Comparison of ENCODE assay signal across 17 cellular contexts in genomic region chr2:223734346-223734745, GRCh38.
DNase-seq lines count a peak whose midpoint lies in the region; ATAC-seq and TF ChIP-seq lines count a peak whose summit lies in the region.
"Had no signal": no experiment of that assay in that cellular context is flagged by ENCODE, and none has a peak within 500 bp of the region (broad histone marks: within the 10 kb centered on the region; RNA-seq: fewer than 3 reads in every experiment).

No MANE protein-coding gene starts in this region.

- H4K20me1 ChIP-seq in IMR-90 (ENCODE audit: insufficient read depth, low read length) = no peaks in the 10 kb centered on the region

- H3K23ac ChIP-seq in IMR-90 (ENCODE audit: low read depth, low read length) = no peak overlapping the region

- no peak for ATAC-seq in IMR-90 (ENCODE audit: low read depth)
- ATAC-seq in omental fat pad (ENCODE audit: low FRiP score) = peak; percentile 14
- ATAC-seq in psoas muscle = no peak
- ATAC-seq: CD8-positive, alpha-beta T cell; HCT116; HepG2 had no signal

- H3K4me2 ChIP-seq in IMR-90 (ENCODE audit: low read depth, low read length) = no peak overlapping the region

- no peak overlapping the region for H2BK120ac ChIP-seq in IMR-90 (ENCODE audit: low read depth, low read length)

- H3K4me1 ChIP-seq in IMR-90 (ENCODE audit: control insufficient read depth, insufficient read depth, low read length) = peaks cover 16% of the 10 kb centered on the region
- no peaks in the 10 kb centered on the region for H3K4me1 ChIP-seq in psoas muscle
- H3K4me1 ChIP-seq: BE2C had no signal

- no peak overlapping the region for H3K14ac ChIP-seq in IMR-90 (replicated peaks; ENCODE audit: low read depth, low read length)

- no peak overlapping the region for H3K4ac ChIP-seq in IMR-90 (ENCODE audit: low read depth, low read length)

- H2AK9ac ChIP-seq in IMR-90 (replicated peaks; ENCODE audit: low read depth, low read length, poor library complexity) = no peak overlapping the region

- no peak overlapping the region for H4K5ac ChIP-seq in IMR-90 (ENCODE audit: low read depth, low read length)

- peak overlapping the region; percentile 26; the same call in 2 of the 3 replicates for H2BK15ac ChIP-seq in IMR-90 (ENCODE audit: low read depth, low read length)

- no peak overlapping the region for H2AK5ac ChIP-seq in IMR-90 (ENCODE audit: low read depth, low read length)

- H3K18ac ChIP-seq in IMR-90 (ENCODE audit: low read depth, low read length) = no peak overlapping the region

- peaks cover 3% of the 10 kb centered on the region; the same call in 1 of the 2 replicates for H3K9me3 ChIP-seq in IMR-90 (ENCODE audit: control insufficient read depth, insufficient read depth, low read length)
- H3K9me3 ChIP-seq in psoas muscle = no peaks in the 10 kb centered on the region
- H3K9me3 ChIP-seq: BE2C had no signal

- no peak overlapping the region for H3K56ac ChIP-seq in IMR-90 (ENCODE audit: extremely low read depth, insufficient read depth, low read length)

- no peak overlapping the region for H3K9ac ChIP-seq in IMR-90 (ENCODE audit: low read depth, low read length)
- H3K9ac ChIP-seq: GM23248 had no signal

- H4K91ac ChIP-seq in IMR-90 (ENCODE audit: insufficient read depth, low read depth, low read length) = no peak overlapping the region

- BruUV-seq in IMR-90 (replicated peaks; lab: Mats Ljungman, UMichigan) = no TSS peak

- H3K27me3 ChIP-seq in IMR-90 (ENCODE audit: control insufficient read depth, insufficient read depth, low read length) (no peaks in the 10 kb centered on the region), psoas muscle (ENCODE audit: insufficient read depth in 3 of 3, low read length in 2 of 3) (no peaks in the 10 kb centered on the region)
- H3K27me3 ChIP-seq: BE2C had no signal

- CTCF ChIA-PET in IMR-90 (lab: Yijun Ruan, JAX) = no interaction called here

- H2BK20ac ChIP-seq in IMR-90 (ENCODE audit: low read depth, low read length) = no peak overlapping the region; the same call in 1 of the 2 replicates

- in situ Hi-C loops in IMR-90 (cut with MboI; ENCODE audit: low sequenced_read_pairs) = no loop called here

- peak; percentile 27 for DNase-seq in IMR-90
- peak; percentile 63 to 66 for DNase-seq in cardiac fibroblast (ENCODE audit: low read depth in 2 of 2)
- peak; percentile 41 for DNase-seq in fibroblast of peridontal ligament (ENCODE audit: extremely low read depth)
- no peak for DNase-seq in omental fat pad (ENCODE audit: low spot score)
- DNase-seq in NCI-H2107 treated with DMSO at 0.1 percent for 48 hours (lab: John Stamatoyannopoulos, UW; ENCODE audit: unreplicated experiment) = no peak
- DNase-seq in Ammon's horn (ENCODE audit: low spot score) = no peak
- no peak for DNase-seq in NOMO-1 treated with DMSO at 0.1 percent for 48 hours (lab: John Stamatoyannopoulos, UW; ENCODE audit: unreplicated experiment)
- no peak for DNase-seq in psoas muscle
- DNase-seq: BE2C; CD8-positive, alpha-beta T cell; COR-L47; DMS153; DMS79 treated with DMSO at 0.1 percent for 48 hours; GDM1; GM23248 had no signal

- TF ChIP-seq POLR2A in IMR-90 (IDR thresholded peaks at IDR 0.05; ENCODE audit: low read depth, low read length) = no peak

- dilution Hi-C loops in IMR-90 (cut with HindIII; ENCODE audit: low sequenced_read_pairs, unreplicated experiment) = no loop called here

- H4K8ac ChIP-seq in IMR-90 (ENCODE audit: low read depth in 2 of 2, low read length in 2 of 2) = no peak overlapping the region

- H3K36me3 ChIP-seq in IMR-90 (ENCODE audit: control insufficient read depth, insufficient read depth, low read length) (no peaks in the 10 kb centered on the region), psoas muscle (ENCODE audit: insufficient read depth in 1 of 2, low read depth in 1 of 2) (no peaks in the 10 kb centered on the region)
- H3K36me3 ChIP-seq: BE2C had no signal

- H3K27ac ChIP-seq in IMR-90 (ENCODE audit: insufficient read depth, low read length) = no peak overlapping the region
- no peak overlapping the region for H3K27ac ChIP-seq in psoas muscle
- H3K27ac ChIP-seq: GM23248 had no signal

- no peak for TF ChIP-seq RAD21 in IMR-90 (IDR thresholded peaks at IDR 0.05; ENCODE audit: low read length)

- no CpG with 5 or more reads among the region's 2 CpGs for WGBS in IMR-90 (ENCODE audit: extremely low coverage in 2 of 2, insufficient read length in 1 of 2), 2 experiments
- WGBS in psoas muscle, 3 donors = 96 to 100% (median 97%) methylated on average over 2 of the region's 2 CpGs

- no peaks in the 10 kb centered on the region for H3K79me1 ChIP-seq in IMR-90 (ENCODE audit: low read depth in 1 of 2, low read length in 2 of 2)

- no peak overlapping the region for H3K4me3 ChIP-seq in IMR-90 (ENCODE audit: insufficient read depth, low read depth, low read length)
- H3K4me3 ChIP-seq in cardiac fibroblast (replicated peaks in 1 of 2; ENCODE audit: low read depth in 2 of 2, low read length in 2 of 2) = no peak overlapping the region
- no peak overlapping the region for H3K4me3 ChIP-seq in psoas muscle
- H3K4me3 ChIP-seq: GM23248 had no signal

- intact Hi-C loops in IMR-90 (cut with micrococcal nuclease) = no loop called here
- intact Hi-C loops in psoas muscle (cut with DNase I) = no loop called here

- no peak overlapping the region for H2BK5ac ChIP-seq in IMR-90 (ENCODE audit: low read depth, low read length, poor library complexity, severe bottlenecking)

- no peaks in the 10 kb centered on the region for H3K9me1 ChIP-seq in IMR-90 (ENCODE audit: insufficient read depth, low read length)

- POLR2A ChIA-PET in IMR-90 (lab: Charles Lee; ENCODE audit: unreplicated experiment) = no interaction called here

- no peak overlapping the region for H2AFZ ChIP-seq in IMR-90 (replicated peaks; ENCODE audit: low read length, poor library complexity)

- TF ChIP-seq CTCF in IMR-90 (conservative IDR thresholded peaks at IDR 0.05; ENCODE audit: low read depth, low read length) (no peak), cardiac fibroblast (IDR thresholded peaks at IDR 0.05; ENCODE audit: low read depth, low read length) (no peak), omental fat pad (IDR thresholded peaks at IDR 0.05) (no peak), psoas muscle (IDR thresholded peaks at IDR 0.05) (no peak)

TF ChIP-seq in IMR-90, 13 proteins besides CTCF, POLR2A, EP300 and RAD21:
- TF ChIP-seq USF2 (IDR thresholded peaks at IDR 0.05; ENCODE audit: low read depth, low read length) (no peak), BHLHE40 (IDR thresholded peaks at IDR 0.05; ENCODE audit: low read depth, low read length) (no peak), CEBPB (IDR thresholded peaks at IDR 0.05; ENCODE audit: low read depth, low read length) (no peak), SMC3 (IDR thresholded peaks at IDR 0.05; ENCODE audit: low read depth, low read length) (no peak), NFE2L2 (IDR thresholded peaks at IDR 0.05; ENCODE audit: low read depth, low read length) (no peak), MXI1 (IDR thresholded peaks at IDR 0.05; ENCODE audit: borderline replicate concordance, low read depth, low read length) (no peak), RCOR1 (IDR thresholded peaks at IDR 0.05; ENCODE audit: insufficient replicate concordance, low read length) (no peak), MAFK (IDR thresholded peaks at IDR 0.05; ENCODE audit: low read depth, low read length) (no peak), RFX5 (IDR thresholded peaks at IDR 0.05; ENCODE audit: low read depth, low read length) (no peak), MAZ (IDR thresholded peaks at IDR 0.05; ENCODE audit: borderline replicate concordance, low read depth, low read length) (no peak), ELK1 (IDR thresholded peaks at IDR 0.05; ENCODE audit: borderline replicate concordance, low read depth, low read length) (no peak), CHD1 (IDR thresholded peaks at IDR 0.05; ENCODE audit: low read depth, low read length) (no peak), FOS (IDR thresholded peaks at IDR 0.05; ENCODE audit: low read depth, low read length) (no peak)

Comparison
In these comparisons a context has a peak if more than half of its experiments do, and no peak if none do; other contexts are left out.
1. DNase-seq: peak in IMR-90 (single experiment), cardiac fibroblast (2 of 2) and fibroblast of peridontal ligament (single experiment); none in omental fat pad (single experiment), NCI-H2107 treated with DMSO at 0.1 percent for 48 hours (single experiment), Ammon's horn (single experiment), NOMO-1 treated with DMSO at 0.1 percent for 48 hours (single experiment) and psoas muscle (0 of 2).